In genomic region chr3:9732080-9732752, GRCh38 we compare ENCODE assay signal across 1 cellular context.
A peak's percentile ranks its signal among the peaks of the same experiment; 100 is the strongest.
TF ChIP-seq lines count a peak whose summit lies in the region.

No MANE protein-coding gene starts in this region.

TF ChIP-seq in K562, 482 proteins besides CTCF, POLR2A, EP300 and RAD21 (continued from another document and continues in another):
- TF ChIP-seq SAFB2 (IDR thresholded peaks at IDR 0.05; ENCODE audit: borderline replicate concordance, low read depth, low read length, severe bottlenecking) (no peak), TEAD4 (IDR thresholded peaks at IDR 0.05; ENCODE audit: low read length) (no peak), TEAD4 (CRISPR knock-in tag; IDR thresholded peaks at IDR 0.05; ENCODE audit: borderline replicate concordance) (no peak), HES1 (IDR thresholded peaks at IDR 0.05; ENCODE audit: low read depth) (no peak), MLX (CRISPR knock-in tag; conservative IDR thresholded peaks at IDR 0.05) (0 out of 4 replicates have a peak, but pooled peaks of 1 of the 2 experiments have one; percentile 42), CBX1 (IDR thresholded peaks at IDR 0.05; ENCODE audit: low read depth) (no peak; the same call in 1 of the 2 replicates), ZNF24 (IDR thresholded peaks at IDR 0.05) (no peak), U2AF2 (optimal IDR thresholded peaks at IDR 0.05; ENCODE audit: low read depth, low read length) (no peak), HOXB6 (CRISPR knock-in tag; IDR thresholded peaks at IDR 0.05; ENCODE audit: borderline replicate concordance) (no peak), MAFG (tag; conservative IDR thresholded peaks at IDR 0.05) (no peak), ZBTB49 (CRISPR knock-in tag; IDR thresholded peaks at IDR 0.05; ENCODE audit: borderline replicate concordance) (no peak), NONO (IDR thresholded peaks at IDR 0.05; ENCODE audit: low read depth in 2 of 2, low read length in 1 of 2) (no peak), BMI1 (IDR thresholded peaks at IDR 0.05; ENCODE audit: low read length) (no peak), TGIF2 (CRISPR knock-in tag; IDR thresholded peaks at IDR 0.05) (peak; percentile 42; the same call in 1 of the 2 replicates), KDM2B (CRISPR knock-in tag; IDR thresholded peaks at IDR 0.05) (no peak), GATAD2A (IDR thresholded peaks at IDR 0.05) (no peak), ZNF232 (CRISPR knock-in tag; IDR thresholded peaks at IDR 0.05) (no peak), RFX1 (IDR thresholded peaks at IDR 0.05) (no peak), ZBTB7A (IDR thresholded peaks at IDR 0.05; ENCODE audit: borderline replicate concordance, control insufficient read depth, low read depth, low read length) (no peak; the same call in 1 of the 2 replicates), CHAMP1 (IDR thresholded peaks at IDR 0.05) (no peak), HNRNPH1 (optimal IDR thresholded peaks at IDR 0.05; ENCODE audit: low read depth, low read length) (no peak), MTA1 (IDR thresholded peaks at IDR 0.05; ENCODE audit: borderline replicate concordance) (no peak), CEBPB (tag; IDR thresholded peaks at IDR 0.05) (no peak), E2F5 (CRISPR knock-in tag; IDR thresholded peaks at IDR 0.05) (no peak), RBM15 (IDR thresholded peaks at IDR 0.05; ENCODE audit: insufficient read depth, low read length) (no peak), SPI1 (IDR thresholded peaks at IDR 0.05; ENCODE audit: borderline replicate concordance, low read depth, low read length) (0 out of 2 replicates have a peak, but pooled peaks have one; percentile 1), EP400 (IDR thresholded peaks at IDR 0.05) (no peak), ZNF436 (CRISPR knock-in tag; IDR thresholded peaks at IDR 0.05) (no peak), YY1 (IDR thresholded peaks at IDR 0.05; ENCODE audit: borderline replicate concordance in 1 of 3, control insufficient read depth in 1 of 3, extremely low read depth in 1 of 3, insufficient read depth in 3 of 3, insufficient read length in 1 of 3, insufficient replicate concordance in 2 of 3, low read depth in 1 of 3, low read length in 2 of 3) (peak in 1 of 3 experiments; percentile 49), ZFX (CRISPR knock-in tag; IDR thresholded peaks at IDR 0.05) (peak; percentile 43; the same call in 1 of the 2 replicates), RBM22 (IDR thresholded peaks at IDR 0.05; ENCODE audit: low read depth, low read length, poor library complexity, severe bottlenecking) (no peak), HMBOX1 (IDR thresholded peaks at IDR 0.05) (no peak), ZFPM2 (CRISPR knock-in tag; IDR thresholded peaks at IDR 0.05) (no peak), NR2C2 (CRISPR knock-in tag; IDR thresholded peaks at IDR 0.05) (no peak), NR2C2 (tag; IDR thresholded peaks at IDR 0.05) (peak; percentile 48), ZNF449 (CRISPR knock-in tag; IDR thresholded peaks at IDR 0.05) (no peak), ERF (CRISPR knock-in tag; IDR thresholded peaks at IDR 0.05) (no peak), TAF1 (IDR thresholded peaks at IDR 0.05; ENCODE audit: control insufficient read depth, extremely low read depth, insufficient read depth, low read length, severe bottlenecking) (no peak), ZNF780A (CRISPR knock-in tag; IDR thresholded peaks at IDR 0.05) (no peak), PHF20 (IDR thresholded peaks at IDR 0.05; ENCODE audit: partially characterized antibody) (no peak), ETS1 (conservative IDR thresholded peaks at IDR 0.05; ENCODE audit: control insufficient read depth, low read depth, low read length) (0 out of 2 replicates have a peak, but pooled peaks have one; percentile 0), BRF1 (IDR thresholded peaks at IDR 0.05; ENCODE audit: borderline replicate concordance, extremely low read depth, insufficient read length) (no peak), ZNF277 (CRISPR knock-in tag; IDR thresholded peaks at IDR 0.05; ENCODE audit: borderline replicate concordance) (no peak), POLR3G (IDR thresholded peaks at IDR 0.05; ENCODE audit: extremely low read depth, insufficient read length, insufficient replicate concordance) (no peak), RNF219 (CRISPR knock-in tag; IDR thresholded peaks at IDR 0.05) (no peak), NFIC (IDR thresholded peaks at IDR 0.05) (no peak), TRIM24 (IDR thresholded peaks at IDR 0.05) (no peak), ZNF76 (CRISPR knock-in tag; IDR thresholded peaks at IDR 0.05; ENCODE audit: borderline replicate concordance) (no peak), ZNF143 (CRISPR knock-in tag; IDR thresholded peaks at IDR 0.05) (0 out of 2 replicates have a peak, but pooled peaks have one; percentile 47), ZNF263 (CRISPR knock-in tag; IDR thresholded peaks at IDR 0.05; ENCODE audit: borderline replicate concordance) (0 out of 2 replicates have a peak, but pooled peaks have one; percentile 4), UBTF (IDR thresholded peaks at IDR 0.05; ENCODE audit: borderline replicate concordance in 1 of 2, low read depth in 2 of 2, low read length in 2 of 2) (no peak), RBBP5 (IDR thresholded peaks at IDR 0.05; ENCODE audit: borderline replicate concordance, insufficient read depth, low read length, poor library complexity, severe bottlenecking) (no peak)
